In the genomic region with DNA sequence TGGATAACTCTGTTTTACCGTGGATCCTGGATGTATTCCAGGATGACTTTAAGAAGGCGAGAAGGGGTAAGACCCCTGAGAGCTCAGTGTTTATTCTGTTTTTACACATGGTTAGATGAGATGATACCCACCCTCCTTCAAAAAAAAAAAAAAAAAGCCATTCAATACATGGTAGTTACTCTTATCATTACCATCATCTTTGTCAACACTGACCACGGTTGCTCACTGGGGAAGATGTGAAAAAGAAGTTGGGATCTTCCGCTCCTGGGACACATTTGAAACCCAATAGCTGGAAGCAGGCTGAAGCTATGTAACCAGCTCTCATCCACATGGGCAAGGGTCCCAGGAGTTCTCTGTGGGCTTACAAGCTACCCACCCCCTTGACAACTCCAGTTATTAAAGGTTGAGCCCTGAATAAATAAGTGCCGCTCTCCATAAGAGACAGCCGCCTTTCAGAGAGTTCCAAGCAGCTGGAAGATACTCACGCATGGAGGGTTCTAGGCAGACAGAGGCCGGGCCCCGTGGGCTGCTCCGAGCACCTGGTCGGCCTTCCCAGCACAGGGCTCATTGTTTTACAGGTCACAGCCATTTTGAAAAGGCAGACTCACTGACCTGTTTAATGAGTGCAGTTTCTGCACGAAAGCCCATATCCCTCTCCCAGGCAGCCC, we compare ENCODE assay signal across 1 cellular context.
TF ChIP-seq lines count a peak whose summit lies in the region.

No MANE protein-coding gene starts in this region.

TF ChIP-seq in H1, 55 proteins besides CTCF, POLR2A, EP300 and RAD21:
- TF ChIP-seq SIN3A (conservative IDR thresholded peaks at IDR 0.05 in 1 of 2, IDR thresholded peaks at IDR 0.05 in 1 of 2; ENCODE audit: low read depth in 1 of 2, low read length in 2 of 2) (no peak), MAFK (IDR thresholded peaks at IDR 0.05; ENCODE audit: low read depth, low read length) (no peak), KDM5A (IDR thresholded peaks at IDR 0.05; ENCODE audit: low read length) (no peak), CEBPB (IDR thresholded peaks at IDR 0.05; ENCODE audit: low read depth, low read length) (no peak), GABPA (IDR thresholded peaks at IDR 0.05; ENCODE audit: borderline replicate concordance, insufficient read depth, low read length) (no peak), CBX8 (IDR thresholded peaks at IDR 0.05; ENCODE audit: borderline replicate concordance, low read depth, low read length) (no peak), JUND (IDR thresholded peaks at IDR 0.05; ENCODE audit: low read length) (no peak), BACH1 (IDR thresholded peaks at IDR 0.05; ENCODE audit: low read length) (no peak), BCL11A (IDR thresholded peaks at IDR 0.05; ENCODE audit: low read depth in 2 of 2, low read length in 2 of 2) (no peak), RBBP5 (IDR thresholded peaks at IDR 0.05; ENCODE audit: borderline replicate concordance, low read depth, low read length) (no peak), CREB1 (IDR thresholded peaks at IDR 0.05) (no peak), USF2 (IDR thresholded peaks at IDR 0.05; ENCODE audit: low read length) (no peak), NANOG (IDR thresholded peaks at IDR 0.05; ENCODE audit: insufficient read depth, low read depth, low read length, poor library complexity, severe bottlenecking) (no peak), YY1 (IDR thresholded peaks at IDR 0.05; ENCODE audit: low read depth, low read length) (no peak)
- TF ChIP-seq, protein P1, sequence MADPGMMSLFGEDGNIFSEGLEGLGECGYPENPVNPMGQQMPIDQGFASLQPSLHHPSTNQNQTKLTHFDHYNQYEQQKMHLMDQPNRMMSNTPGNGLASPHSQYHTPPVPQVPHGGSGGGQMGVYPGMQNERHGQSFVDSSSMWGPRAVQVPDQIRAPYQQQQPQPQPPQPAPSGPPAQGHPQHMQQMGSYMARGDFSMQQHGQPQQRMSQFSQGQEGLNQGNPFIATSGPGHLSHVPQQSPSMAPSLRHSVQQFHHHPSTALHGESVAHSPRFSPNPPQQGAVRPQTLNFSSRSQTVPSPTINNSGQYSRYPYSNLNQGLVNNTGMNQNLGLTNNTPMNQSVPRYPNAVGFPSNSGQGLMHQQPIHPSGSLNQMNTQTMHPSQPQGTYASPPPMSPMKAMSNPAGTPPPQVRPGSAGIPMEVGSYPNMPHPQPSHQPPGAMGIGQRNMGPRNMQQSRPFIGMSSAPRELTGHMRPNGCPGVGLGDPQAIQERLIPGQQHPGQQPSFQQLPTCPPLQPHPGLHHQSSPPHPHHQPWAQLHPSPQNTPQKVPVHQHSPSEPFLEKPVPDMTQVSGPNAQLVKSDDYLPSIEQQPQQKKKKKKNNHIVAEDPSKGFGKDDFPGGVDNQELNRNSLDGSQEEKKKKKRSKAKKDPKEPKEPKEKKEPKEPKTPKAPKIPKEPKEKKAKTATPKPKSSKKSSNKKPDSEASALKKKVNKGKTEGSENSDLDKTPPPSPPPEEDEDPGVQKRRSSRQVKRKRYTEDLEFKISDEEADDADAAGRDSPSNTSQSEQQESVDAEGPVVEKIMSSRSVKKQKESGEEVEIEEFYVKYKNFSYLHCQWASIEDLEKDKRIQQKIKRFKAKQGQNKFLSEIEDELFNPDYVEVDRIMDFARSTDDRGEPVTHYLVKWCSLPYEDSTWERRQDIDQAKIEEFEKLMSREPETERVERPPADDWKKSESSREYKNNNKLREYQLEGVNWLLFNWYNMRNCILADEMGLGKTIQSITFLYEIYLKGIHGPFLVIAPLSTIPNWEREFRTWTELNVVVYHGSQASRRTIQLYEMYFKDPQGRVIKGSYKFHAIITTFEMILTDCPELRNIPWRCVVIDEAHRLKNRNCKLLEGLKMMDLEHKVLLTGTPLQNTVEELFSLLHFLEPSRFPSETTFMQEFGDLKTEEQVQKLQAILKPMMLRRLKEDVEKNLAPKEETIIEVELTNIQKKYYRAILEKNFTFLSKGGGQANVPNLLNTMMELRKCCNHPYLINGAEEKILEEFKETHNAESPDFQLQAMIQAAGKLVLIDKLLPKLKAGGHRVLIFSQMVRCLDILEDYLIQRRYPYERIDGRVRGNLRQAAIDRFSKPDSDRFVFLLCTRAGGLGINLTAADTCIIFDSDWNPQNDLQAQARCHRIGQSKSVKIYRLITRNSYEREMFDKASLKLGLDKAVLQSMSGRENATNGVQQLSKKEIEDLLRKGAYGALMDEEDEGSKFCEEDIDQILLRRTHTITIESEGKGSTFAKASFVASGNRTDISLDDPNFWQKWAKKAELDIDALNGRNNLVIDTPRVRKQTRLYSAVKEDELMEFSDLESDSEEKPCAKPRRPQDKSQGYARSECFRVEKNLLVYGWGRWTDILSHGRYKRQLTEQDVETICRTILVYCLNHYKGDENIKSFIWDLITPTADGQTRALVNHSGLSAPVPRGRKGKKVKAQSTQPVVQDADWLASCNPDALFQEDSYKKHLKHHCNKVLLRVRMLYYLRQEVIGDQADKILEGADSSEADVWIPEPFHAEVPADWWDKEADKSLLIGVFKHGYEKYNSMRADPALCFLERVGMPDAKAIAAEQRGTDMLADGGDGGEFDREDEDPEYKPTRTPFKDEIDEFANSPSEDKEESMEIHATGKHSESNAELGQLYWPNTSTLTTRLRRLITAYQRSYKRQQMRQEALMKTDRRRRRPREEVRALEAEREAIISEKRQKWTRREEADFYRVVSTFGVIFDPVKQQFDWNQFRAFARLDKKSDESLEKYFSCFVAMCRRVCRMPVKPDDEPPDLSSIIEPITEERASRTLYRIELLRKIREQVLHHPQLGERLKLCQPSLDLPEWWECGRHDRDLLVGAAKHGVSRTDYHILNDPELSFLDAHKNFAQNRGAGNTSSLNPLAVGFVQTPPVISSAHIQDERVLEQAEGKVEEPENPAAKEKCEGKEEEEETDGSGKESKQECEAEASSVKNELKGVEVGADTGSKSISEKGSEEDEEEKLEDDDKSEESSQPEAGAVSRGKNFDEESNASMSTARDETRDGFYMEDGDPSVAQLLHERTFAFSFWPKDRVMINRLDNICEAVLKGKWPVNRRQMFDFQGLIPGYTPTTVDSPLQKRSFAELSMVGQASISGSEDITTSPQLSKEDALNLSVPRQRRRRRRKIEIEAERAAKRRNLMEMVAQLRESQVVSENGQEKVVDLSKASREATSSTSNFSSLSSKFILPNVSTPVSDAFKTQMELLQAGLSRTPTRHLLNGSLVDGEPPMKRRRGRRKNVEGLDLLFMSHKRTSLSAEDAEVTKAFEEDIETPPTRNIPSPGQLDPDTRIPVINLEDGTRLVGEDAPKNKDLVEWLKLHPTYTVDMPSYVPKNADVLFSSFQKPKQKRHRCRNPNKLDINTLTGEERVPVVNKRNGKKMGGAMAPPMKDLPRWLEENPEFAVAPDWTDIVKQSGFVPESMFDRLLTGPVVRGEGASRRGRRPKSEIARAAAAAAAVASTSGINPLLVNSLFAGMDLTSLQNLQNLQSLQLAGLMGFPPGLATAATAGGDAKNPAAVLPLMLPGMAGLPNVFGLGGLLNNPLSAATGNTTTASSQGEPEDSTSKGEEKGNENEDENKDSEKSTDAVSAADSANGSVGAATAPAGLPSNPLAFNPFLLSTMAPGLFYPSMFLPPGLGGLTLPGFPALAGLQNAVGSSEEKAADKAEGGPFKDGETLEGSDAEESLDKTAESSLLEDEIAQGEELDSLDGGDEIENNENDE (IDR thresholded peaks at IDR 0.05; ENCODE audit: insufficient replicate concordance, low read length), result no peak
- TF ChIP-seq, protein P2, sequence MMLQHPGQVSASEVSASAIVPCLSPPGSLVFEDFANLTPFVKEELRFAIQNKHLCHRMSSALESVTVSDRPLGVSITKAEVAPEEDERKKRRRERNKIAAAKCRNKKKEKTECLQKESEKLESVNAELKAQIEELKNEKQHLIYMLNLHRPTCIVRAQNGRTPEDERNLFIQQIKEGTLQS (IDR thresholded peaks at IDR 0.05; ENCODE audit: insufficient read depth, low read depth, low read length), result no peak
